In genomic region chr7:39686261-39686924, GRCh38 we compare ENCODE assay signal across 1 cellular context.
TF ChIP-seq lines count a peak whose summit lies in the region.

No MANE protein-coding gene starts in this region.

TF ChIP-seq in GM23338, 12 proteins besides CTCF, POLR2A, EP300 and RAD21 (continued from another document):
- TF ChIP-seq ZNF462 (CRISPR knock-in tag; IDR thresholded peaks at IDR 0.05) (no peak), REST (IDR thresholded peaks at IDR 0.05; ENCODE audit: unreplicated experiment) (no peak), POLR2AphosphoS5 (IDR thresholded peaks at IDR 0.05; ENCODE audit: low read depth) (no peak), CREB1 (CRISPR knock-in tag; IDR thresholded peaks at IDR 0.05; ENCODE audit: low read depth) (no peak), EZH2phosphoT487 (IDR thresholded peaks at IDR 0.05; ENCODE audit: unreplicated experiment) (no peak)
